Comparison of ENCODE assay signal across 25 cellular contexts in genomic region chr7:69656077-69656476, GRCh38.
"Had no signal": no experiment of that assay in that cellular context is flagged by ENCODE, and none has a peak within 500 bp of the region (broad histone marks: within the 10 kb centered on the region; RNA-seq: fewer than 3 reads in every experiment).

No MANE protein-coding gene starts in this region.

- H3K4me3 Mint-ChIP-seq: activated B cell treated with CpG ODN at 0.5 μM for 24 hours; activated CD4-positive, alpha-beta T cell treated with anti-CD3 and anti-CD28 coated beads for 36 hours; activated T-cell treated with anti-CD3 and anti-CD28 coated beads, Interleukin-2, amount 50 U/mL, for 24 hours; activated T-helper 17 cell treated with anti-CD3 and anti-CD28 coated beads, Interleukin-2, amount 50 U/mL, for 72 hours; effector memory CD8-positive, alpha-beta T cell; naive thymus-derived CD8-positive, alpha-beta T cell; T-helper 1 cell treated with Interleukin-12 subunit alpha and Interleukin-12 subunit beta and Interleukin-4 antibody, amounts not matched to agents 30 μg/mL and 1 μg/mL, for 36 hours had no signal

- FAIRE-seq: islet of Langerhans, urothelium cell line had no signal

- H3K27ac ChIP-seq: neural progenitor cell had no signal

- DNase-seq: activated B cell treated with CpG ODN at 0.5 μM for 24 hours; activated CD4-positive, alpha-beta T cell treated with anti-CD3 and anti-CD28 coated beads for 36 hours; activated CD4-positive, alpha-beta T cell treated with anti-CD3 and anti-CD28 coated beads, Interleukin-2, amount 50 U/mL, for 4 hours; activated CD8-positive, alpha-beta memory T cell treated with anti-CD3 and anti-CD28 coated beads for 24 hours; activated CD8-positive, alpha-beta memory T cell treated with anti-CD3 and anti-CD28 coated beads, Interleukin-2, amount 50 U/mL, for 4 hours; activated T-cell treated with anti-CD3 and anti-CD28 coated beads, Interleukin-2, amount 50 U/mL, for 24 hours; aorta; caudate nucleus; effector memory CD8-positive, alpha-beta T cell; esophagus squamous epithelium; gastrocnemius medialis; head of caudate nucleus; naive thymus-derived CD8-positive, alpha-beta T cell; retina; sigmoid colon; stimulated activated CD4-positive, alpha-beta T cell treated with anti-CD3 and anti-CD28 coated beads, Interleukin-2, amount 100 ng/mL, for 48 hours; stimulated activated naive CD4-positive, alpha-beta T cell had no signal

- H3K36me3 Mint-ChIP-seq: activated naive CD4-positive, alpha-beta T cell treated with anti-CD3 and anti-CD28 coated beads, Interleukin-2, amount 50 U/mL, for 72 hours; brain; naive thymus-derived CD8-positive, alpha-beta T cell had no signal

- H3K4me2 ChIP-seq: neural progenitor cell had no signal

- H3K9ac ChIP-seq: neural progenitor cell had no signal

- H3K9me3 ChIP-seq: esophagus squamous epithelium, gastrocnemius medialis, sigmoid colon had no signal

- H3K4me3 ChIP-seq: esophagus squamous epithelium, gastrocnemius medialis, lung, neural progenitor cell, sigmoid colon had no signal

- H3K36me3 ChIP-seq: esophagus squamous epithelium, gastrocnemius medialis, neural progenitor cell, sigmoid colon had no signal

- H3K9me3 Mint-ChIP-seq: activated B cell treated with CpG ODN at 0.5 μM for 24 hours; activated naive CD4-positive, alpha-beta T cell treated with anti-CD3 and anti-CD28 coated beads, Interleukin-2, amount 50 U/mL, for 72 hours; activated T-cell treated with anti-CD3 and anti-CD28 coated beads, Interleukin-2, amount 50 U/mL, for 24 hours; activated T-helper 17 cell treated with anti-CD3 and anti-CD28 coated beads, Interleukin-2, amount 50 U/mL, for 72 hours; brain; effector memory CD8-positive, alpha-beta T cell; naive thymus-derived CD8-positive, alpha-beta T cell; neural progenitor cell; T-helper 1 cell treated with Interleukin-12 subunit alpha and Interleukin-12 subunit beta and Interleukin-4 antibody, amounts not matched to agents 30 μg/mL and 1 μg/mL, for 36 hours had no signal

- H3K27ac Mint-ChIP-seq: activated B cell treated with CpG ODN at 0.5 μM for 24 hours; activated CD4-positive, alpha-beta T cell treated with anti-CD3 and anti-CD28 coated beads for 36 hours; activated naive CD4-positive, alpha-beta T cell treated with anti-CD3 and anti-CD28 coated beads, Interleukin-2, amount 50 U/mL, for 72 hours; activated T-cell treated with anti-CD3 and anti-CD28 coated beads, Interleukin-2, amount 50 U/mL, for 24 hours; activated T-helper 17 cell treated with anti-CD3 and anti-CD28 coated beads, Interleukin-2, amount 50 U/mL, for 72 hours; naive thymus-derived CD8-positive, alpha-beta T cell; T-helper 1 cell treated with Interleukin-12 subunit alpha and Interleukin-12 subunit beta and Interleukin-4 antibody, amounts not matched to agents 30 μg/mL and 1 μg/mL, for 36 hours had no signal

- H3K27me3 ChIP-seq: esophagus squamous epithelium, gastrocnemius medialis, sigmoid colon had no signal

- H2AFZ ChIP-seq: neural progenitor cell had no signal

- H3K27me3 Mint-ChIP-seq: activated B cell treated with CpG ODN at 0.5 μM for 24 hours; activated T-cell treated with anti-CD3 and anti-CD28 coated beads, Interleukin-2, amount 50 U/mL, for 24 hours; brain had no signal

- H3K4me1 Mint-ChIP-seq: activated CD4-positive, alpha-beta T cell treated with anti-CD3 and anti-CD28 coated beads for 36 hours; activated T-helper 17 cell treated with anti-CD3 and anti-CD28 coated beads, Interleukin-2, amount 50 U/mL, for 72 hours had no signal
